In the genomic region with DNA sequence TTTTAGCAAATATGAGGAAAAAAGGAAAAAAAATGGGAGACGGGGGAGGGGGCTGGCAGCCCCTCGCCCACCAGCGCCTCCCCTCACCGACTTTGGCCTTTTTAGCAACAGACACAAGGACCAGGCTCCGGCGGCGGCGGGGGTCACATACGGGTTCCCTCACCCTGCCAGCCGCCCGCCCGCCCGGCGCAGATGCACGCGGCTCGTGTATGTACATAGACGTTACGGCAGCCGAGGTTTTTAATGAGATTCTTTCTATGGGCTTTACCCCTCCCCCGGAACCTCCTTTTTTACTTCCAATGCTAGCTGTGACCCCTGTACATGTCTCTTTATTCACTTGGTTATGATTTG, we compare ENCODE assay signal across 10 cellular contexts. TPM values are rescaled to one million over a fixed set of nuclear protein-coding genes. Genes with fewer than 3 reads are reported as not detected.
DNase-seq lines count a peak whose midpoint lies in the region; ATAC-seq and TF ChIP-seq lines count a peak whose summit lies in the region.
"Had no signal": no experiment of that assay in that cellular context is flagged by ENCODE, and none has a peak within 500 bp of the region (broad histone marks: within the 10 kb centered on the region; RNA-seq: fewer than 3 reads in every experiment).

No MANE protein-coding gene starts in this region.

- H3K9me3 ChIP-seq in HUES6 (ENCODE audit: control insufficient read depth, insufficient read depth, low read depth, low read length) (no peaks in the 10 kb centered on the region), mucosa of descending colon (no peaks in the 10 kb centered on the region), WERI-Rb-1 (ENCODE audit: severe bottlenecking) (no peaks in the 10 kb centered on the region)
- H3K9me3 ChIP-seq: colonic mucosa had no signal

- TF ChIP-seq CTCF in mucosa of descending colon (IDR thresholded peaks at IDR 0.05): no peak
- no peak for TF ChIP-seq CTCF in WERI-Rb-1 (IDR thresholded peaks at IDR 0.05; ENCODE audit: low read depth, low read length)

- intact Hi-C loops in mucosa of descending colon (cut with DNase I, micrococcal nuclease): no loop called here

- no peaks in the 10 kb centered on the region for H3K27me3 Mint-ChIP-seq in activated T-cell treated with anti-CD3 and anti-CD28 coated beads, Interleukin-2, amount 50 U/mL, for 72 hours (ENCODE audit: low read depth)

- H3K9ac ChIP-seq in HUES6 (ENCODE audit: low read length): no peak overlapping the region

- peak overlapping the region; percentile 31 to 33 for H3K4me3 Mint-ChIP-seq in activated T-cell treated with anti-CD3 and anti-CD28 coated beads, Interleukin-2, amount 50 U/mL, for 72 hours

- H3K36me3 ChIP-seq in HUES6 (ENCODE audit: control insufficient read depth, insufficient read depth, low read length): peaks cover 26% of the 10 kb centered on the region; the same call in 1 of the 2 replicates
- peaks cover 15% of the 10 kb centered on the region for H3K36me3 ChIP-seq in mucosa of descending colon (ENCODE audit: low read depth)
- H3K36me3 ChIP-seq in WERI-Rb-1: peaks cover 48% of the 10 kb centered on the region

- no peak for DNase-seq in activated T-cell treated with anti-CD3 and anti-CD28 coated beads, Interleukin-2, amount 50 U/mL, for 72 hours
- DNase-seq in mucosa of descending colon (peak in 2 of 3 donors; percentile 25 to 61), WERI-Rb-1 (no peak), GF-D8 (lab: John Stamatoyannopoulos, UW) (no peak)
- DNase-seq: colonic mucosa, NCI-H1092 treated with DMSO at 0.1 percent for 48 hours, NCI-H524 had no signal

- no peak overlapping the region for H3K27ac ChIP-seq in HUES6 (ENCODE audit: low read depth, low read length)
- H3K27ac ChIP-seq in WERI-Rb-1: no peak overlapping the region
- H3K27ac ChIP-seq: colonic mucosa had no signal

- peak overlapping the region; percentile 76 for H3K27ac Mint-ChIP-seq in activated T-cell treated with anti-CD3 and anti-CD28 coated beads, Interleukin-2, amount 50 U/mL, for 72 hours
- H3K27ac Mint-ChIP-seq: activated T-helper 2 cell treated with anti-CD3 and anti-CD28 coated beads, Interferon-gamma antibody, Interleukin-2, Interleukin-4, amounts not matched to agents 10 μg/mL and 5 μg/mL and 100 μg/mL, durations not matched to agents 14 hours and 24 hours and 36 hours had no signal

- no peak for ATAC-seq in activated T-cell treated with anti-CD3 and anti-CD28 coated beads, Interleukin-2, amount 50 U/mL, for 72 hours (replicated peaks in 1 of 2)
- ATAC-seq in mucosa of descending colon: no peak
- ATAC-seq in esophagus mucosa: no peak

- peaks cover 32% of the 10 kb centered on the region for H3K4me1 Mint-ChIP-seq in activated T-cell treated with anti-CD3 and anti-CD28 coated beads, Interleukin-2, amount 50 U/mL, for 72 hours (ENCODE audit: low read depth)

- H3K9me3 Mint-ChIP-seq in activated T-cell treated with anti-CD3 and anti-CD28 coated beads, Interleukin-2, amount 50 U/mL, for 72 hours: no peaks in the 10 kb centered on the region
- H3K9me3 Mint-ChIP-seq: activated T-helper 2 cell treated with anti-CD3 and anti-CD28 coated beads, Interferon-gamma antibody, Interleukin-2, Interleukin-4, amounts not matched to agents 10 μg/mL and 5 μg/mL and 100 μg/mL, durations not matched to agents 14 hours and 24 hours and 36 hours had no signal

- peaks cover 2 to 11% of the 10 kb centered on the region in 2 donors for H3K36me3 Mint-ChIP-seq in activated T-cell treated with anti-CD3 and anti-CD28 coated beads, Interleukin-2, amount 50 U/mL, for 72 hours (ENCODE audit: insufficient read depth in 2 of 2)

- peaks cover 47% of the 10 kb centered on the region for H3K27me3 ChIP-seq in HUES6 (ENCODE audit: control insufficient read depth, insufficient read depth, low read length)
- no peaks in the 10 kb centered on the region for H3K27me3 ChIP-seq in WERI-Rb-1 (ENCODE audit: insufficient read depth, low read depth, severe bottlenecking)
- H3K27me3 ChIP-seq: colonic mucosa had no signal

- H3K4me1 ChIP-seq in HUES6 (ENCODE audit: control insufficient read depth, insufficient read depth, low read length): peaks cover 24% of the 10 kb centered on the region
- H3K4me1 ChIP-seq in mucosa of descending colon (ENCODE audit: low read depth): peaks cover 35% of the 10 kb centered on the region

- H3K4me3 ChIP-seq in HUES6 (ENCODE audit: low read depth, low read length) (peak overlapping the region; percentile 19; the same call in 1 of the 2 replicates), mucosa of descending colon (no peak overlapping the region), WERI-Rb-1 (ENCODE audit: low read depth, low read length) (no peak overlapping the region)
- H3K4me3 ChIP-seq: colonic mucosa had no signal

RNA-seq across cellular contexts. Expression of gene TMEM88, which starts 1.2 kb away (rescaled TPM):
- 1 to 10 TPM; 5.2 to 5.3 TPM for total RNA-seq in activated T-cell treated with anti-CD3 and anti-CD28 coated beads, Interleukin-2, amount 50 U/mL, for 72 hours
- 1 to 10 TPM; 3.5 to 8.5 (median 6.9) TPM for total RNA-seq in mucosa of descending colon
- total RNA-seq in esophagus mucosa: 1.7 TPM

RNA-seq across cellular contexts. Expression of gene NAA38, which starts 3.7 kb away (rescaled TPM):
- 10 to 100 TPM; 42.7 to 43.5 TPM for total RNA-seq in activated T-cell treated with anti-CD3 and anti-CD28 coated beads, Interleukin-2, amount 50 U/mL, for 72 hours
- total RNA-seq in mucosa of descending colon (10 to 100 TPM; 51.2 to 73.5 (median 58.2) TPM), esophagus mucosa (93.3 TPM)

RNA-seq across cellular contexts. Expression of gene CYB5D1, which starts 4.1 kb away (rescaled TPM):
- 10 to 100 TPM in 1 of 2 donors, 1 to 10 TPM in 1; 6.7 to 10.2 TPM for total RNA-seq in activated T-cell treated with anti-CD3 and anti-CD28 coated beads, Interleukin-2, amount 50 U/mL, for 72 hours
- total RNA-seq in mucosa of descending colon (10 to 100 TPM; 11.5 to 17.0 (median 12.2) TPM), esophagus mucosa (7.6 TPM)

RNA-seq across cellular contexts. Expression of gene KDM6B, which starts 19.7 kb away (rescaled TPM):
- total RNA-seq in activated T-cell treated with anti-CD3 and anti-CD28 coated beads, Interleukin-2, amount 50 U/mL, for 72 hours: 10 to 100 TPM; 73.7 to 83.5 TPM
- 10 to 100 TPM; 44.3 to 73.6 (median 54.6) TPM for total RNA-seq in mucosa of descending colon
- 16.7 TPM for total RNA-seq in esophagus mucosa

RNA-seq across cellular contexts. Expression of gene CHD3, which starts 34.9 kb away (rescaled TPM):
- 100 to 1,000 TPM; 133 to 140 TPM for total RNA-seq in activated T-cell treated with anti-CD3 and anti-CD28 coated beads, Interleukin-2, amount 50 U/mL, for 72 hours
- total RNA-seq in mucosa of descending colon (100 to 1,000 TPM in 1 of 3 donors, 10 to 100 TPM in 2; 52.7 to 151 (median 56.5) TPM), esophagus mucosa (50.7 TPM)

Comparison
In these comparisons a context has a peak if more than half of its experiments do, and no peak if none do; other contexts are left out.
1. DNase-seq: peak in mucosa of descending colon (2 of 3); none in activated T-cell treated with anti-CD3 and anti-CD28 coated beads, Interleukin-2, amount 50 U/mL, for 72 hours (0 of 2), WERI-Rb-1 (single experiment) and GF-D8 (single experiment).